Comparison of ENCODE assay signal across 20 cellular contexts in the genomic region with DNA sequence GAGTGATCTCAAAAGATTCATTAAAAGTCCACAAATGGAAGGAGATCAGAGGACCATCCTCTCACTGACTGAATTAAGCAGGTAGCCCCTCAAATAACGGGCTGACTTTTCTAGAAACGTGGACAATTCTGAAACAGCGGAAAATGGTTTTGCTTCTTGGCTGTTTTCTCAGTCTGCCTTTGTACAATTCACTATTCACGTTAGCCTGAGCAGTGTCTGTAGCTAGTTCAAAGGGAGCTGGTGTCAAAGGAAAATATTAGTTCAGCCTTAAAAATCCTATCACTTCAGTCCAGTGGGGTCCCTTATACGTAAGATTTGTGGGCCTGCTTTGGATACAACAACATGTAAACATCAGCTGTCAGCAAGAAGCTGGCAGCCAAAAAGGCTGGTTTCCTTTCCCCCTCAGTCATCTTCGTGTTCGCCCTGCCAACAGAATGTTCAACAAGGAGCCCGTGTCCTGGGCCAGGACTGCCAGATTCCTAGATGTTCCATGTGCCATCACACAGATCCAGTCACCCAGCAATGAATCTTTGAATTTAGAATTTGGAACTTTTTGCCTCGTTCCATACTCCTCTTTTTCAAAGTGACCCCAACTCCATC. TPM values are rescaled to one million over a fixed set of nuclear protein-coding genes. Genes with fewer than 3 reads are reported as not detected.
A peak's percentile ranks its signal among the peaks of the same experiment; 100 is the strongest.
DNase-seq lines count a peak whose midpoint lies in the region; ATAC-seq, FAIRE-seq and TF ChIP-seq lines count a peak whose summit lies in the region.
"Had no signal": no experiment of that assay in that cellular context is flagged by ENCODE, and none has a peak within 500 bp of the region (broad histone marks: within the 10 kb centered on the region; RNA-seq: fewer than 3 reads in every experiment).

No MANE protein-coding gene starts in this region.

- no peaks in the 10 kb centered on the region for H3K27me3 ChIP-seq in astrocyte (ENCODE audit: insufficient read depth, low read length)
- no peaks in the 10 kb centered on the region for H3K27me3 ChIP-seq in skeletal muscle tissue (ENCODE audit: control insufficient read depth in 3 of 3, insufficient read depth in 3 of 3, low read length in 3 of 3)
- no peaks in the 10 kb centered on the region for H3K27me3 ChIP-seq in H9 (ENCODE audit: insufficient read depth, low read length)

- DNase-seq in A549 (ENCODE audit: low read depth in 1 of 2, low spot score in 1 of 2) (no peak), astrocyte (ENCODE audit: low read depth) (no peak), medulla oblongata (ENCODE audit: extremely low spot score) (peak; percentile 57), G401 (ENCODE audit: low spot score) (no peak), H9 (no peak)
- DNase-seq in activated naive CD4-positive, alpha-beta T cell treated with anti-CD3 and anti-CD28 coated beads for 36 hours: no peak
- DNase-seq: AML-193; CD4-positive, CD25-positive, alpha-beta regulatory T cell; DMS79 treated with DMSO at 0.1 percent for 48 hours; HCEC 1CT; NCI-H1417; NCI-H1930; NCI-H2171 treated with DMSO at 0.1 percent for 48 hours; NCI-H510A had no signal

- no peaks in the 10 kb centered on the region for H3K9me3 Mint-ChIP-seq in astrocyte (ENCODE audit: unreplicated experiment)
- no peaks in the 10 kb centered on the region for H3K9me3 Mint-ChIP-seq in activated naive CD4-positive, alpha-beta T cell treated with anti-CD3 and anti-CD28 coated beads for 36 hours
- H3K9me3 Mint-ChIP-seq in H9: peaks cover 0 to 3% of the 10 kb centered on the region in 2 experiments; a peak in 2 of 5 replicates
- H3K9me3 Mint-ChIP-seq: IgD-negative memory B cell had no signal

- no peak overlapping the region for H4K91ac ChIP-seq in H9 (ENCODE audit: insufficient read length, low read depth, low read length)

- H3K9ac ChIP-seq in astrocyte (ENCODE audit: low read length) (no peak overlapping the region), skeletal muscle tissue (ENCODE audit: low read depth in 1 of 3, low read length in 3 of 3) (peak overlapping the region in 1 of 3 donors; percentile 43), H9 (ENCODE audit: extremely low read depth, insufficient read length, low read length) (no peak overlapping the region)

- H3K14ac ChIP-seq in H9 (ENCODE audit: insufficient read depth, low read length): no peak overlapping the region

- 93% methylated on average over 9 of the region's 9 CpGs for WGBS in A549 (ENCODE audit: missing lambda C conversion rate)
- no CpG with 5 or more reads among the region's 9 CpGs for WGBS in H9 (ENCODE audit: extremely low coverage, insufficient read length, low lambda C conversion rate)

- H3K4me3 Mint-ChIP-seq in astrocyte (ENCODE audit: unreplicated experiment) (no peak overlapping the region), H9 (no peak overlapping the region)
- no peak overlapping the region for H3K4me3 Mint-ChIP-seq in activated naive CD4-positive, alpha-beta T cell treated with anti-CD3 and anti-CD28 coated beads for 36 hours
- H3K4me3 Mint-ChIP-seq: CD4-positive, CD25-positive, alpha-beta regulatory T cell; IgD-negative memory B cell had no signal

- no peak overlapping the region for H2BK15ac ChIP-seq in H9 (ENCODE audit: low read depth, low read length)

- TF ChIP-seq CTCF in A549 (IDR thresholded peaks at IDR 0.05) (no peak), astrocyte (IDR thresholded peaks at IDR 0.05; ENCODE audit: insufficient read depth, low read depth, low read length) (no peak), H9 (conservative IDR thresholded peaks at IDR 0.05) (no peak)

- H3T11ph ChIP-seq in H9 (ENCODE audit: low read length): no peak overlapping the region

- H3K36me3 ChIP-seq in astrocyte (ENCODE audit: insufficient read depth, low read length) (peaks cover 4% of the 10 kb centered on the region), skeletal muscle tissue (ENCODE audit: control insufficient read depth in 3 of 3, insufficient read depth in 3 of 3, low read length in 3 of 3) (peaks cover 15 to 22% (median 16%) of the 10 kb centered on the region in 3 donors)

- no peak overlapping the region for H4K8ac ChIP-seq in H9 (replicated peaks; ENCODE audit: insufficient read length, low read depth, low read length)

- no peak overlapping the region for H3K4me2 ChIP-seq in A549
- H3K4me2 ChIP-seq in astrocyte (ENCODE audit: low read length): no peak overlapping the region
- no peak overlapping the region for H3K4me2 ChIP-seq in H9 (ENCODE audit: insufficient read depth, insufficient read length, low read length)

- no peak overlapping the region for H3K23ac ChIP-seq in H9 (ENCODE audit: insufficient read length, low read depth, low read length)

- no peak for TF ChIP-seq RAD21 in A549 (conservative IDR thresholded peaks at IDR 0.05 in 1 of 2, IDR thresholded peaks at IDR 0.05 in 1 of 2)

- H3K23me2 ChIP-seq in H9 (ENCODE audit: insufficient read length, low read depth, low read length, poor library complexity, severe bottlenecking): no peaks in the 10 kb centered on the region

- TF ChIP-seq POLR2A in A549 (IDR thresholded peaks at IDR 0.05; ENCODE audit: low read length): no peak

- H3K79me2 ChIP-seq in astrocyte (ENCODE audit: insufficient read depth, low read length): peaks cover 41% of the 10 kb centered on the region
- no peaks in the 10 kb centered on the region for H3K79me2 ChIP-seq in H9 (ENCODE audit: insufficient read depth, low read length)

- H3K4me3 ChIP-seq in A549 (no peak overlapping the region), astrocyte (ENCODE audit: insufficient read depth, low read depth, low read length) (no peak overlapping the region), skeletal muscle tissue (ENCODE audit: low read length in 3 of 3) (no peak overlapping the region)

- H4K5ac ChIP-seq in H9 (ENCODE audit: insufficient read length, low read depth, low read length): no peak overlapping the region

- H3K27ac ChIP-seq in A549 (no peak overlapping the region), astrocyte (ENCODE audit: low read depth, low read length) (no peak overlapping the region), skeletal muscle tissue (ENCODE audit: low read depth, low read length) (peak overlapping the region; percentile 52), H9 (ENCODE audit: insufficient read length, low read depth, low read length) (no peak overlapping the region)

- H3K9me3 ChIP-seq in A549 (no peaks in the 10 kb centered on the region), astrocyte (ENCODE audit: insufficient read depth, low read depth, low read length) (no peaks in the 10 kb centered on the region), skeletal muscle tissue (ENCODE audit: control insufficient read depth in 3 of 3, low read length in 3 of 3) (no peaks in the 10 kb centered on the region), H9 (ENCODE audit: control insufficient read depth, low read depth, low read length) (no peaks in the 10 kb centered on the region)

- no peak for TF ChIP-seq EP300 in A549 (IDR thresholded peaks at IDR 0.05)

- no peak overlapping the region for H3K18ac ChIP-seq in H9 (ENCODE audit: insufficient read length, low read depth, low read length)

- H3K4me1 ChIP-seq in A549 (peaks cover 14% of the 10 kb centered on the region; the same call in 2 of the 3 replicates), astrocyte (ENCODE audit: insufficient read depth, low read length) (peaks cover 38% of the 10 kb centered on the region), skeletal muscle tissue (ENCODE audit: control insufficient read depth in 3 of 3, insufficient read depth in 3 of 3, low read length in 3 of 3) (peaks cover 58 to 79% (median 77%) of the 10 kb centered on the region in 3 donors), H9 (ENCODE audit: insufficient read depth, low read length) (peaks cover 4% of the 10 kb centered on the region; the same call in 1 of the 2 replicates)

- H2BK120ac ChIP-seq in H9 (ENCODE audit: low read depth, low read length, poor library complexity, severe bottlenecking): no peak overlapping the region

- FAIRE-seq in A549 (lab: Jason Lieb, UNC): no peak
- FAIRE-seq in astrocyte (lab: Jason Lieb, UNC): no peak
- FAIRE-seq: D721Med had no signal

- H2AFZ ChIP-seq in astrocyte (ENCODE audit: low read depth, low read length): no peak overlapping the region
- no peak overlapping the region for H2AFZ ChIP-seq in H9 (ENCODE audit: low read length)

- H3K4me1 Mint-ChIP-seq in astrocyte (ENCODE audit: low read depth, unreplicated experiment): peaks cover 85% of the 10 kb centered on the region
- no peaks in the 10 kb centered on the region for H3K4me1 Mint-ChIP-seq in activated naive CD4-positive, alpha-beta T cell treated with anti-CD3 and anti-CD28 coated beads for 36 hours (ENCODE audit: low read depth)
- H3K4me1 Mint-ChIP-seq in H9: peaks cover 29 to 36% of the 10 kb centered on the region in 2 experiments
- H3K4me1 Mint-ChIP-seq: IgD-negative memory B cell had no signal

- no peak overlapping the region for H3K4ac ChIP-seq in H9 (ENCODE audit: low read depth, low read length)

- H3K27ac Mint-ChIP-seq in astrocyte (ENCODE audit: unreplicated experiment): peak overlapping the region; percentile 43
- H3K27ac Mint-ChIP-seq in activated naive CD4-positive, alpha-beta T cell treated with anti-CD3 and anti-CD28 coated beads for 36 hours: no peak overlapping the region
- no peak overlapping the region; a peak in 1 of 7 replicates for H3K27ac Mint-ChIP-seq in H9
- H3K27ac Mint-ChIP-seq: CD4-positive, CD25-positive, alpha-beta regulatory T cell; IgD-negative memory B cell had no signal

- peaks cover 31% of the 10 kb centered on the region for H3K36me3 Mint-ChIP-seq in astrocyte (ENCODE audit: low read depth, unreplicated experiment)
- no peaks in the 10 kb centered on the region for H3K36me3 Mint-ChIP-seq in activated naive CD4-positive, alpha-beta T cell treated with anti-CD3 and anti-CD28 coated beads for 36 hours (ENCODE audit: low read depth)
- peaks cover 10 to 31% (median 29%) of the 10 kb centered on the region in 3 experiments; a peak in 6 of 7 replicates for H3K36me3 Mint-ChIP-seq in H9 (ENCODE audit: insufficient read depth in 1 of 3, low read depth in 3 of 3)

- H3K27me3 Mint-ChIP-seq in astrocyte (ENCODE audit: low read depth, unreplicated experiment) (no peaks in the 10 kb centered on the region), H9 (ENCODE audit: low read depth) (no peaks in the 10 kb centered on the region)
- peaks cover 11% of the 10 kb centered on the region for H3K27me3 Mint-ChIP-seq in activated naive CD4-positive, alpha-beta T cell treated with anti-CD3 and anti-CD28 coated beads for 36 hours (ENCODE audit: low read depth)
- H3K27me3 Mint-ChIP-seq: CD4-positive, CD25-positive, alpha-beta regulatory T cell; IgD-negative memory B cell had no signal

- no peaks in the 10 kb centered on the region for H3K79me1 ChIP-seq in H9 (ENCODE audit: insufficient read depth, low read depth, low read length, poor library complexity, severe bottlenecking)

- no peak overlapping the region for H2BK5ac ChIP-seq in H9 (ENCODE audit: insufficient read length, low read length)

- intact Hi-C loops in activated naive CD4-positive, alpha-beta T cell treated with anti-CD3 and anti-CD28 coated beads for 36 hours (cut with micrococcal nuclease): no loop called here

- no peak overlapping the region for H3K56ac ChIP-seq in H9 (ENCODE audit: insufficient read length, low read depth, low read length)

- H2AK5ac ChIP-seq in H9 (ENCODE audit: insufficient read length, low read length): no peak overlapping the region

- H2BK12ac ChIP-seq in H9 (ENCODE audit: insufficient read length, low read depth, low read length): no peak overlapping the region

- CTCF ChIA-PET in A549 (lab: Yijun Ruan, JAX): interaction anchor here (1.3 to 2.4 kb wide), 4 partner anchors 11 to 79 kb away, joined by 3 to 10 read pairs (median 4); partner anchors contain the start of gene LMCD1
- CTCF ChIA-PET in activated naive CD4-positive, alpha-beta T cell treated with anti-CD3 and anti-CD28 coated beads for 36 hours (lab: Charles Lee): no interaction called here

- POLR2A ChIA-PET in A549 (lab: Yijun Ruan, JAX): no interaction called here

- H4K20me1 ChIP-seq in astrocyte (ENCODE audit: insufficient read depth, low read length) (peaks cover 12% of the 10 kb centered on the region), H9 (ENCODE audit: control insufficient read depth, insufficient read depth, insufficient read length) (no peaks in the 10 kb centered on the region)

- in situ Hi-C loops in G401 (cut with HindIII; ENCODE audit: low sequenced_read_pairs): no loop called here

- ATAC-seq in A549: no peak
- no peak for ATAC-seq in GM18867 (IDR thresholded peaks at IDR 0.05; ENCODE audit: unreplicated experiment)
- ATAC-seq: Panc1, Right ventricle myocardium inferior had no signal

- H2BK20ac ChIP-seq in H9 (ENCODE audit: low read depth, low read length, poor library complexity, severe bottlenecking): no peak overlapping the region

RNA-seq across cellular contexts. Expression of gene LMCD1, which starts 19.3 kb away (rescaled TPM):
- polyA plus RNA-seq in A549 (2011; rRNA removed) (85.4 and 86.1 TPM in 2 replicates), A549 (2017; fragmentation: RNase III; extraction: RNeasy Plus Mini Kit Qiagen cat#74134 plus additional on column Dnase treatment) (64.3 to 73.2 TPM (median 67.7 TPM) in 3 replicates)
- polyA plus RNA-seq in A549 (2012; cell fraction: cytosol; rRNA removed): 107 and 123 TPM in 2 replicates
- 121 and 126 TPM in 2 replicates for polyA plus RNA-seq in A549 (2012; cell fraction: nucleus; rRNA removed)
- polyA minus RNA-seq in A549 (2011; rRNA and poly(A)+ RNA removed): 51.7 and 55.9 TPM in 2 replicates
- total RNA-seq in astrocyte (374 and 437 TPM in 2 replicates), skeletal muscle tissue (35.0 TPM), H9 (2021) (19.2 and 22.1 TPM in 2 replicates)
- total RNA-seq in G401 (2014; rRNA removed; shearing (Covaris generic)): 11.3 and 26.1 TPM in 2 replicates
- under 1 TPM; 0.81 to 0.94 TPM for total RNA-seq in activated naive CD4-positive, alpha-beta T cell treated with anti-CD3 and anti-CD28 coated beads for 36 hours
